Comparison of ENCODE assay signal across 8 cellular contexts in the genomic region with DNA sequence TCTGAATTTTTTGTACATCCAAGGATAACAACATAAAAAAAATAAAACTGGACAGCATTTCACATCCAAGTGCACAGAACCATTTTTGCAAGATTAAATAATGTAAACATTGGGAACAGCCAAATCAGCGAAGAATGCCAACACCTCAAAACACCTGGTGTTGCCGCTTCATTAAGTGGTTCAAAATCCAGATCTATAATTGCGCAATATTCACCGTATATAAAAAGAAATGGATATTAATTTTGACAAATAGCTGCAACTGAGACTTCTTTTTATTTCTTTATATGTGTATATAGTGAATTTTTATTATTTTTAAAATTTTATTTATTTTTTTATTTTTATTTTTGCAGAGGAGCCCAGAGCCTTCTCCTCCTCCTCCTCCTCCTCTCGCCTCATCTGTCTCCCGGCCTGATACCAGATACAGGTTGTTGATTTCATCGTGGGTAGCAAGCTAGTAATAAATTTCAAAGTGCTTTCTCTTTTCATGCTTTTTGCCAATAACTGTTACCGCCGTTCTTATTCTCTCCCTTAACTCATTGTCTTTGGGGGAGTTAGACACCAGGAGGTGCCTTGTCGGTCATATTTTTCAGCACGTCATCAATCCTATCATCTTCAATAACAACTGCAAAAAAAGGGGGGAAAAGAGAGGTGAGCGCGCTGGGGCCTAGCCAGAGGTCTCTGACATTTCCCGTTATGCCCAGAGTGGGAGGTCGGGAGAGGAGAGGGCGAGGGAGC. TPM values are rescaled to one million over a fixed set of nuclear protein-coding genes. Genes with fewer than 3 reads are reported as not detected.
A peak's percentile ranks its signal among the peaks of the same experiment; 100 is the strongest.
DNase-seq lines count a peak whose midpoint lies in the region; ATAC-seq and TF ChIP-seq lines count a peak whose summit lies in the region.

No MANE protein-coding gene starts in this region.

- ATAC-seq in GM18511 (IDR thresholded peaks at IDR 0.05; ENCODE audit: unreplicated experiment) (no peak), HG02840 (IDR thresholded peaks at IDR 0.05; ENCODE audit: low FRiP score, unreplicated experiment) (no peak)

- H3K27ac Mint-ChIP-seq in activated T-cell treated with anti-CD3 and anti-CD28 coated beads, Interleukin-2, amount 50 U/mL, for 24 hours, result no peak overlapping the region

- peak overlapping the region; percentile 80 to 94 for H3K4me3 ChIP-seq in cardiac fibroblast (replicated peaks in 1 of 2; ENCODE audit: low read depth in 2 of 2, low read length in 2 of 2)
- peak overlapping the region; percentile 34 to 88 (median 87) for H3K4me3 ChIP-seq in liver (ENCODE audit: low read depth in 1 of 3, low read length in 3 of 3)
- peak overlapping the region in 3 of 5 donors; percentile 61 to 63 (median 63) for H3K4me3 ChIP-seq in subcutaneous abdominal adipose tissue (ENCODE audit: low read depth in 1 of 5, low read length in 5 of 5)

- H3K27me3 Mint-ChIP-seq in activated T-cell treated with anti-CD3 and anti-CD28 coated beads, Interleukin-2, amount 50 U/mL, for 24 hours, result peaks cover 80% of the 10 kb centered on the region

- WGBS in liver, result 18% methylated on average over 16 of the region's 16 CpGs

- peak overlapping the region; percentile 71 to 85 for H3K27ac ChIP-seq in liver (ENCODE audit: low read depth in 1 of 2, low read length in 2 of 2)
- no peak overlapping the region for H3K27ac ChIP-seq in subcutaneous abdominal adipose tissue (ENCODE audit: low read depth, low read length)

- H3K9ac ChIP-seq in liver (ENCODE audit: low read depth in 1 of 2, low read length in 2 of 2), result peak overlapping the region; percentile 28 to 60
- no peak overlapping the region for H3K9ac ChIP-seq in subcutaneous abdominal adipose tissue (ENCODE audit: low read length in 5 of 5)

- H3K36me3 ChIP-seq in liver (ENCODE audit: control insufficient read depth in 4 of 4, insufficient read depth in 3 of 4, low read depth in 1 of 4, low read length in 3 of 4), result no peaks in the 10 kb centered on the region
- no peaks in the 10 kb centered on the region for H3K36me3 ChIP-seq in subcutaneous abdominal adipose tissue (ENCODE audit: control insufficient read depth in 5 of 5, insufficient read depth in 5 of 5, low read length in 5 of 5)

- H3K4me1 Mint-ChIP-seq in activated T-cell treated with anti-CD3 and anti-CD28 coated beads, Interleukin-2, amount 50 U/mL, for 24 hours (ENCODE audit: low read depth), result peaks cover 14% of the 10 kb centered on the region

- no peak for DNase-seq in activated T-cell treated with anti-CD3 and anti-CD28 coated beads, Interleukin-2, amount 50 U/mL, for 24 hours
- no peak for DNase-seq in activated T-cell treated with anti-CD3 and anti-CD28 coated beads, Interleukin-2, amount 50 U/mL, for 1 hour
- DNase-seq in cardiac fibroblast (ENCODE audit: low read depth in 2 of 2), result no peak
- DNase-seq in NCI-H82 (lab: John Stamatoyannopoulos, UW), result no peak

- peaks cover 19 to 72% (median 57%) of the 10 kb centered on the region in 4 donors for H3K4me1 ChIP-seq in liver (ENCODE audit: control insufficient read depth in 4 of 4, insufficient read depth in 4 of 4, low read length in 3 of 4)
- H3K4me1 ChIP-seq in subcutaneous abdominal adipose tissue (ENCODE audit: control insufficient read depth in 5 of 5, insufficient read depth in 5 of 5, low read length in 5 of 5), result peaks cover 0 to 31% (median 30%) of the 10 kb centered on the region in 5 donors

- H3K9me3 Mint-ChIP-seq in activated T-cell treated with anti-CD3 and anti-CD28 coated beads, Interleukin-2, amount 50 U/mL, for 24 hours, result no peaks in the 10 kb centered on the region

- H3K27me3 ChIP-seq in liver (ENCODE audit: control insufficient read depth in 4 of 4, insufficient read depth in 4 of 4, low read length in 3 of 4), result no peaks in the 10 kb centered on the region
- H3K27me3 ChIP-seq in subcutaneous abdominal adipose tissue (ENCODE audit: control insufficient read depth in 5 of 5, insufficient read depth in 4 of 5, low read length in 5 of 5), result peaks cover 21 to 57% (median 47%) of the 10 kb centered on the region in 5 donors

- peak; percentile 19 to 33 for TF ChIP-seq RAD21 in liver (IDR thresholded peaks at IDR 0.05)

- H3K9me3 ChIP-seq in liver (ENCODE audit: control insufficient read depth in 4 of 4, low read length in 3 of 4), result no peaks in the 10 kb centered on the region
- no peaks in the 10 kb centered on the region for H3K9me3 ChIP-seq in subcutaneous abdominal adipose tissue (ENCODE audit: control insufficient read depth in 5 of 5, low read length in 5 of 5)

- no peaks in the 10 kb centered on the region for H3K36me3 Mint-ChIP-seq in activated T-cell treated with anti-CD3 and anti-CD28 coated beads, Interleukin-2, amount 50 U/mL, for 24 hours (ENCODE audit: low read depth)

- TF ChIP-seq CTCF in cardiac fibroblast (IDR thresholded peaks at IDR 0.05; ENCODE audit: low read depth, low read length) (no peak), liver (IDR thresholded peaks at IDR 0.05; ENCODE audit: low read depth, low read length, missing input control) (no peak)

- peak overlapping the region; percentile 18 for H3K4me3 Mint-ChIP-seq in activated T-cell treated with anti-CD3 and anti-CD28 coated beads, Interleukin-2, amount 50 U/mL, for 24 hours

TF ChIP-seq in liver, 16 proteins besides CTCF, POLR2A, EP300 and RAD21:
- TF ChIP-seq RXRA (IDR thresholded peaks at IDR 0.05) (peak in 1 of 2 donors; percentile 13), FOXA1 (IDR thresholded peaks at IDR 0.05) (no peak), JUND (IDR thresholded peaks at IDR 0.05) (no peak), NR2F2 (IDR thresholded peaks at IDR 0.05) (no peak)

RNA-seq across cellular contexts. Expression of gene CAMK2N1, which starts 2.7 kb away (rescaled TPM):
- 10 to 100 TPM; 12.3 to 13.0 TPM for total RNA-seq in liver
- 10 to 100 TPM; 14.9 to 15.1 TPM for polyA plus RNA-seq in liver

RNA-seq across cellular contexts. Expression of gene MUL1, which starts 24.7 kb away (rescaled TPM):
- total RNA-seq in liver, result 10 to 100 TPM in 1 of 2 donors, 1 to 10 TPM in 1; 9.5 to 17.1 TPM
- polyA plus RNA-seq in liver, result 10 to 100 TPM; 16.6 to 19.4 TPM

Comparison
In these comparisons a context has a peak if more than half of its experiments do, and no peak if none do; other contexts are left out.
1. H3K9ac ChIP-seq: peak in liver (2 of 2); none in subcutaneous abdominal adipose tissue (0 of 5).
2. Peak in every context shown above with its lines, with median percentiles within 50 percentile points of each other: H3K4me3 ChIP-seq.